Comparison of ENCODE assay signal across 10 cellular contexts in the genomic region with DNA sequence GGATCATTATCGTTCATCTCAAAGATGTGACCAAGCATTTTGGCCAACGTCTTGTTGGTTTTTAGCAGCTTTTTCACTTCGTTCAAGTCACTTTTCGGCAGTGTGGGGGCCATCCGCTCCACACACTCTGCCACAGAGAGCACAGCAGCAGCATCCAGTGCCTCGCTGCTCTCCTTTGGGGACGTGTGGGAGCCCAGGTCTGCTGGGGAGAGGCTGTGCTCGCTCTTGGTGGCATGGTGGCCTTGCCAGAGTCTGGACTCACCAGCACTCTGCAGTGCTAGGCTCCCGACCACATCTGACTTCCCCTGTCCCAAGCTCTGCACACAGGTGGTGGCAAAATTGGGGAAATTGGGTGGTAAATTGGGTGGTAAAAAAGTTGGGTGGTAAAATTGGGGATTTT. TPM values are rescaled to one million over a fixed set of nuclear protein-coding genes. Genes with fewer than 3 reads are reported as not detected.
"Had no signal": no experiment of that assay in that cellular context is flagged by ENCODE, and none has a peak within 500 bp of the region (broad histone marks: within the 10 kb centered on the region; RNA-seq: fewer than 3 reads in every experiment).

No MANE protein-coding gene starts in this region.

- H3K4me1 ChIP-seq: HAP-1 had no signal

- H3K27ac Mint-ChIP-seq: HFFc6 had no signal

- H3K4me3 Mint-ChIP-seq: HFFc6 had no signal

- H3K4me3 ChIP-seq: GM23248, HAP-1, K562 had no signal

- FAIRE-seq: HTR-8/SVneo, K562 had no signal

- ATAC-seq: HCT116, K562 had no signal

- H3K36me3 ChIP-seq: HAP-1 had no signal

- H3K27ac ChIP-seq: GM23248 had no signal

- H3K9me3 ChIP-seq: HAP-1 had no signal

- H3K9ac ChIP-seq: GM23248 had no signal

- DNase-seq: GM23248, HFFc6, IMR-90, KG1 had no signal

RNA-seq across cellular contexts. Expression of gene GPR50, which starts 50.6 kb away (rescaled TPM):
- total RNA-seq: GM23248, H4, HFFc6, HT-29, IMR-90, K562 had no signal
- polyA plus RNA-seq: GM23248, IMR-90 had no signal
